ENCODE assay signal across 31 cellular contexts in the genomic region with DNA sequence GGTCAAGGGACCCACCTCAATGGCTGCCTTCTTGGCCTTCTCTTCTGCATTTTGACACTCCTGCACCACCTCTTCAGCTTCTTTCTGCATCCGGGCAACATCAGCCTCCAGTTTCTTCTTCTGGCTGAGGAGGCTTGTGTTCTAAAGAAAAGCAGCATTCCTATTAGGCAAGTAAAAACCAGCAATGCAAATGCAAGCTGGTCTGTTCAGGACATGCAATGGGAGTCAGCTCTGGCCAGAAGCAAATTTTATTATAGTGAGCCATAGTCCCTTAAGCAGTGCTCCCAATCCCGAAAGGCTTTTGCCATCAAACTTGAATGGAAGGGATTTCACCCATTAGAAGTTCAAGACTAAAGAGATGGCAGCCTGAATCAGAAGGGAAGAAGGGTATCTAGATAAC.
"Had no signal": no experiment of that assay in that cellular context is flagged by ENCODE, and none has a peak within 500 bp of the region (broad histone marks: within the 10 kb centered on the region; RNA-seq: fewer than 3 reads in every experiment).

No MANE protein-coding gene starts in this region.

- H3K27me3 ChIP-seq: brain microvascular endothelial cell, colonic mucosa had no signal

- H3K9me3 ChIP-seq: colonic mucosa, gastroesophageal sphincter had no signal

- H3K27ac Mint-ChIP-seq: activated CD4-positive, alpha-beta memory T cell treated with anti-CD3 and anti-CD28 coated beads for 36 hours; activated CD4-positive, alpha-beta T cell treated with anti-CD3 and anti-CD28 coated beads for 36 hours; activated CD4-positive, alpha-beta T cell treated with anti-CD3 and anti-CD28 coated beads, Interleukin-2, amount 10 ng/mL, durations not matched to agents 24 days and 14 days; activated CD8-positive, alpha-beta memory T cell treated with anti-CD3 and anti-CD28 coated beads, Interleukin-2, amount 10 ng/mL, durations not matched to agents 7 days and 5 days; activated CD8-positive, alpha-beta T cell treated with anti-CD3 and anti-CD28 coated beads, Interleukin-2, amount 10 ng/mL, durations not matched to agents 7 days and 5 days; activated naive CD4-positive, alpha-beta T cell treated with anti-CD3 and anti-CD28 coated beads, Interleukin-2, amount 10 ng/mL, durations not matched to agents 7 days and 5 days; activated naive CD4-positive, alpha-beta T cell treated with anti-CD3 and anti-CD28 coated beads, Interleukin-2, amount 50 U/mL, for 72 hours; activated naive CD8-positive, alpha-beta T cell treated with anti-CD3 and anti-CD28 coated beads, Interleukin-2, amount 10 ng/mL, durations not matched to agents 7 days and 5 days; activated T-helper 1 cell treated with anti-CD3 and anti-CD28 coated beads, Interleukin-12 subunit alpha, Interleukin-12 subunit beta, Interleukin-2, Interleukin-4 antibody, amounts not matched to agents 30 ng/mL and 10 ng/mL and 1 ng/mL, durations not matched to agents 14 hours and 24 hours and 36 hours; activated T-helper 2 cell treated with anti-CD3 and anti-CD28 coated beads, Interferon-gamma antibody, Interleukin-2, Interleukin-4, amounts not matched to agents 10 μg/mL and 5 μg/mL and 100 μg/mL, durations not matched to agents 14 hours and 24 hours and 36 hours; T-cell; T-helper 1 cell treated with Interleukin-12 subunit alpha and Interleukin-12 subunit beta and Interleukin-4 antibody, amounts not matched to agents 30 μg/mL and 1 μg/mL, for 36 hours; T-helper 2 cell treated with Interferon-gamma antibody and Interleukin-4, amounts not matched to agents 5 μg/mL and 100 μg/mL, for 36 hours had no signal

- H3K4me3 ChIP-seq: colonic mucosa, gastroesophageal sphincter had no signal

- H3K4me1 ChIP-seq: colonic mucosa, gastroesophageal sphincter had no signal

- H3K27ac ChIP-seq: brain microvascular endothelial cell, colonic mucosa, gastroesophageal sphincter had no signal

- DNase-seq: activated CD4-positive, alpha-beta memory T cell treated with anti-CD3 and anti-CD28 coated beads for 36 hours; activated CD4-positive, alpha-beta T cell treated with anti-CD3 and anti-CD28 coated beads for 36 hours; activated CD4-positive, alpha-beta T cell treated with anti-CD3 and anti-CD28 coated beads, Interleukin-2, amount 10 ng/mL, durations not matched to agents 24 days and 14 days; activated CD4-positive, CD25-positive, alpha-beta regulatory T cell; activated CD4-positive, CD25-positive, alpha-beta regulatory T cell treated with anti-CD3 and anti-CD28 coated beads, Interleukin-2, amount 50 U/mL, for 72 hours; activated CD8-positive, alpha-beta memory T cell treated with anti-CD3 and anti-CD28 coated beads, Interleukin-2, amount 10 ng/mL, durations not matched to agents 7 days and 5 days; activated CD8-positive, alpha-beta memory T cell treated with anti-CD3 and anti-CD28 coated beads, Interleukin-2, amount 50 U/mL, for 4 hours; activated CD8-positive, alpha-beta T cell treated with anti-CD3 and anti-CD28 coated beads, Interleukin-2, amount 10 ng/mL, durations not matched to agents 7 days and 5 days; activated effector memory CD4-positive, alpha-beta T cell treated with anti-CD3 and anti-CD28 coated beads, Interleukin-2, amount 50 U/mL, for 16 hours; activated naive CD4-positive, alpha-beta T cell treated with anti-CD3 and anti-CD28 coated beads, Interleukin-2, amount 10 ng/mL, durations not matched to agents 7 days and 5 days; activated naive CD8-positive, alpha-beta T cell treated with anti-CD3 and anti-CD28 coated beads, Interleukin-2, amount 10 ng/mL, durations not matched to agents 7 days and 5 days; activated T-cell treated with anti-CD3 and anti-CD28 coated beads, Interleukin-2, amount 50 U/mL, for 1 hour; activated T-cell treated with anti-CD3 and anti-CD28 coated beads, Interleukin-2, amount 50 U/mL, for 48 hours; amniotic stem cell; anterior cingulate cortex; brain microvascular endothelial cell; central memory CD4-positive, alpha-beta T cell; cerebellar nuclear complex; colonic mucosa; effector CD8-positive, alpha-beta T cell; foreskin melanocyte; SW 1271; T-cell; T1000 had no signal

- ATAC-seq: activated CD4-positive, alpha-beta T cell treated with anti-CD3 and anti-CD28 coated beads for 36 hours; activated CD8-positive, alpha-beta memory T cell treated with anti-CD3 and anti-CD28 coated beads, Interleukin-2, amount 10 ng/mL, durations not matched to agents 7 days and 5 days; activated CD8-positive, alpha-beta T cell treated with anti-CD3 and anti-CD28 coated beads, Interleukin-2, amount 10 ng/mL, durations not matched to agents 7 days and 5 days; activated naive CD4-positive, alpha-beta T cell treated with anti-CD3 and anti-CD28 coated beads, Interleukin-2, amount 50 U/mL, for 72 hours; esophagus mucosa; gastroesophageal sphincter; T-cell had no signal

- H3K36me3 ChIP-seq: brain microvascular endothelial cell, colonic mucosa, gastroesophageal sphincter had no signal

- H3K4me3 Mint-ChIP-seq: activated CD4-positive, alpha-beta memory T cell treated with anti-CD3 and anti-CD28 coated beads for 36 hours; activated CD4-positive, alpha-beta T cell treated with anti-CD3 and anti-CD28 coated beads for 36 hours; activated CD4-positive, alpha-beta T cell treated with anti-CD3 and anti-CD28 coated beads, Interleukin-2, amount 10 ng/mL, durations not matched to agents 24 days and 14 days; activated CD8-positive, alpha-beta memory T cell treated with anti-CD3 and anti-CD28 coated beads, Interleukin-2, amount 10 ng/mL, durations not matched to agents 7 days and 5 days; activated CD8-positive, alpha-beta T cell treated with anti-CD3 and anti-CD28 coated beads, Interleukin-2, amount 10 ng/mL, durations not matched to agents 7 days and 5 days; activated naive CD4-positive, alpha-beta T cell treated with anti-CD3 and anti-CD28 coated beads, Interleukin-2, amount 10 ng/mL, durations not matched to agents 7 days and 5 days; activated naive CD8-positive, alpha-beta T cell treated with anti-CD3 and anti-CD28 coated beads, Interleukin-2, amount 10 ng/mL, durations not matched to agents 7 days and 5 days; activated T-helper 1 cell treated with anti-CD3 and anti-CD28 coated beads, Interleukin-12 subunit alpha, Interleukin-12 subunit beta, Interleukin-2, Interleukin-4 antibody, amounts not matched to agents 30 ng/mL and 10 ng/mL and 1 ng/mL, durations not matched to agents 14 hours and 24 hours and 36 hours; T-cell; T-helper 1 cell treated with Interleukin-12 subunit alpha and Interleukin-12 subunit beta and Interleukin-4 antibody, amounts not matched to agents 30 μg/mL and 1 μg/mL, for 36 hours; T-helper 2 cell treated with Interferon-gamma antibody and Interleukin-4, amounts not matched to agents 5 μg/mL and 100 μg/mL, for 36 hours had no signal

- H3K36me3 Mint-ChIP-seq: activated CD4-positive, alpha-beta memory T cell treated with anti-CD3 and anti-CD28 coated beads for 36 hours; activated naive CD4-positive, alpha-beta T cell treated with anti-CD3 and anti-CD28 coated beads, Interleukin-2, amount 10 ng/mL, durations not matched to agents 7 days and 5 days; activated naive CD4-positive, alpha-beta T cell treated with anti-CD3 and anti-CD28 coated beads, Interleukin-2, amount 50 U/mL, for 72 hours; T-cell had no signal
